8 cellular contexts compared by ENCODE assay signal in the genomic region with DNA sequence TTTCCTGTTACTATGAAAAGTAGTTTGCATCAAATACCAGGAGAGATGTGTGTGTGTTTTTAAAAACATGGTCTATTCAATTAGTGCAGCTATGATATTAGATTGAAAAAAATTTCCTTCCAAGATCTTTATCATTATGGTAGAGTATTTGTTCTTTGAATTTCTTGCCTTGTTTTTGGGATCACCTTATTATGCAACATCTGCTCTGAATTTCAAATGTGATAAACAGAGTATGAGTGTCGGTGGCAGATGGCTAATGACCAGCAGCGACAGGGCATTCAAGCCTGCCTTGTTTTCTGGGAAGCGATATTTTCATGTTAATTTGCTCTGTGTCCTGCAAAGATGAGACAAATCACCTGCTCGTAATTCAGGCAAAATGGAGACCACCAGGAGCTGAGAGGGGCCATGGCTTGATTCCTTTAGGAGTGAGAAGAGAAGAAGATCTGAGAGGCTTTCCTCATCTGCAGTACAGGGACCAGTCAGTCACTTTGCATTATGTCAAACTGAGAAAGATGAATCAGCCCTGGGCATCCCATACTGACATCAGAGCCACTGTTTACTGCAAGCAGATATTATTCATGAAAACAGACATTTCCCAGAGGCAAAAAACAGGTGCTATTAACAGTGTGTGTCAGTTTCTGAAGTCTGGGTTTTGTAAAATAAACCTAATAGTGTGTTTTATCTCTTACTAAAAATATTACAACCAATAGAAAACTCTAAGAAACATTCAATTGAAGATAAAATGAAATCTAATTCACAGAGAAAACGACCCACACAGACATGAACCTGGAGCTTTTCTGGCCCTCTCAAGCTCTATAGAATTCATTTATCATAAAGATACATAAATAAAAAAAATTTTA.
DNase-seq lines count a peak whose midpoint lies in the region; ATAC-seq and TF ChIP-seq lines count a peak whose summit lies in the region.

No MANE protein-coding gene starts in this region.

- H3K9ac ChIP-seq in IMR-90 (ENCODE audit: low read depth, low read length), result no peak overlapping the region

- no peaks in the 10 kb centered on the region for H3K27me3 Mint-ChIP-seq in activated T-helper 2 cell treated with anti-CD3 and anti-CD28 coated beads, Interferon-gamma antibody, Interleukin-2, Interleukin-4, amounts not matched to agents 10 μg/mL and 5 μg/mL and 100 μg/mL, durations not matched to agents 14 hours and 24 hours and 36 hours (ENCODE audit: low read depth)

- H4K5ac ChIP-seq in IMR-90 (ENCODE audit: low read depth, low read length), result no peak overlapping the region

- H2BK15ac ChIP-seq in IMR-90 (ENCODE audit: low read depth, low read length), result peak overlapping the region; percentile 3; the same call in 1 of the 3 replicates

- H3K4me1 Mint-ChIP-seq in activated T-helper 2 cell treated with anti-CD3 and anti-CD28 coated beads, Interferon-gamma antibody, Interleukin-2, Interleukin-4, amounts not matched to agents 10 μg/mL and 5 μg/mL and 100 μg/mL, durations not matched to agents 14 hours and 24 hours and 36 hours (ENCODE audit: low read depth), result peaks cover 64% of the 10 kb centered on the region

- H3K56ac ChIP-seq in IMR-90 (ENCODE audit: extremely low read depth, insufficient read depth, low read length), result peak overlapping the region; percentile 9; the same call in 1 of the 2 replicates

- no peak overlapping the region for H4K91ac ChIP-seq in IMR-90 (ENCODE audit: insufficient read depth, low read depth, low read length)

- 0 out of 2 replicates have a peak overlapping the region, but pooled peaks have one; percentile 49 for H3K14ac ChIP-seq in IMR-90 (replicated peaks; ENCODE audit: low read depth, low read length)

- H3K9me1 ChIP-seq in IMR-90 (ENCODE audit: insufficient read depth, low read length), result peaks cover 12% of the 10 kb centered on the region

- H3K4me3 Mint-ChIP-seq in activated T-helper 2 cell treated with anti-CD3 and anti-CD28 coated beads, Interferon-gamma antibody, Interleukin-2, Interleukin-4, amounts not matched to agents 10 μg/mL and 5 μg/mL and 100 μg/mL, durations not matched to agents 14 hours and 24 hours and 36 hours (ENCODE audit: low read depth), result peak overlapping the region; percentile 11

- no peak overlapping the region for H3K4me2 ChIP-seq in IMR-90 (ENCODE audit: low read depth, low read length)

- DNase-seq in IMR-90 (peak; percentile 64), myocyte (ENCODE audit: low read depth) (peak; percentile 71), NCI-H2227 treated with DMSO at 0.1 percent for 48 hours (lab: John Stamatoyannopoulos, UW) (no peak), NCI-H226 (no peak)
- DNase-seq in activated T-helper 2 cell treated with anti-CD3 and anti-CD28 coated beads, Interferon-gamma antibody, Interleukin-2, Interleukin-4, amounts not matched to agents 10 μg/mL and 5 μg/mL and 100 μg/mL, durations not matched to agents 14 hours and 24 hours and 36 hours (ENCODE audit: low spot score), result no peak
- DNase-seq in effector memory CD4-positive, alpha-beta T cell, result no peak

- H3K36me3 ChIP-seq in IMR-90 (ENCODE audit: control insufficient read depth, insufficient read depth, low read length), result peaks cover 14% of the 10 kb centered on the region
- H3K36me3 ChIP-seq in effector memory CD4-positive, alpha-beta T cell (ENCODE audit: control insufficient read depth, insufficient read depth, low read length), result peaks cover 13% of the 10 kb centered on the region

- no peaks in the 10 kb centered on the region for H3K27me3 ChIP-seq in IMR-90 (ENCODE audit: control insufficient read depth, insufficient read depth, low read length)
- H3K27me3 ChIP-seq in effector memory CD4-positive, alpha-beta T cell (replicated peaks; ENCODE audit: control insufficient read depth, insufficient read depth, low read length, poor library complexity, severe bottlenecking), result no peaks in the 10 kb centered on the region

- H3K4me3 ChIP-seq in IMR-90 (ENCODE audit: insufficient read depth, low read depth, low read length), result no peak overlapping the region
- H3K4me3 ChIP-seq in effector memory CD4-positive, alpha-beta T cell (ENCODE audit: insufficient read depth, low read depth, low read length, poor library complexity, severe bottlenecking), result no peak overlapping the region

- H3K9me3 ChIP-seq in IMR-90 (ENCODE audit: control insufficient read depth, insufficient read depth, low read length), result no peaks in the 10 kb centered on the region
- H3K9me3 ChIP-seq in effector memory CD4-positive, alpha-beta T cell (ENCODE audit: control insufficient read depth, low read length), result no peaks in the 10 kb centered on the region

- intact Hi-C loops in IMR-90 (cut with micrococcal nuclease), result loop anchor here (5.0 kb wide), 3 partner anchors 64 to 146 kb away; no protein-coding TSS in a partner anchor
- intact Hi-C loops in activated T-helper 2 cell treated with anti-CD3 and anti-CD28 coated beads, Interferon-gamma antibody, Interleukin-2, Interleukin-4, amounts not matched to agents 10 μg/mL and 5 μg/mL and 100 μg/mL, durations not matched to agents 14 hours and 24 hours and 36 hours (cut with micrococcal nuclease), result loop anchor here (1.0 to 2.0 kb wide), 7 partner anchors 14 to 50 kb away; no protein-coding TSS in a partner anchor

- H3K23ac ChIP-seq in IMR-90 (ENCODE audit: low read depth, low read length), result peak overlapping the region; percentile 55; the same call in 1 of the 2 replicates

- H3K36me3 Mint-ChIP-seq in activated T-helper 2 cell treated with anti-CD3 and anti-CD28 coated beads, Interferon-gamma antibody, Interleukin-2, Interleukin-4, amounts not matched to agents 10 μg/mL and 5 μg/mL and 100 μg/mL, durations not matched to agents 14 hours and 24 hours and 36 hours (ENCODE audit: low read depth), result peaks cover 75% of the 10 kb centered on the region

- no peak for TF ChIP-seq CTCF in IMR-90 (conservative IDR thresholded peaks at IDR 0.05; ENCODE audit: low read depth, low read length)

- H3K79me1 ChIP-seq in IMR-90 (ENCODE audit: low read depth in 1 of 2, low read length in 2 of 2), result peaks cover 25 to 68% of the 10 kb centered on the region in 2 experiments

- peak overlapping the region; percentile 83 for H3K27ac Mint-ChIP-seq in activated T-helper 2 cell treated with anti-CD3 and anti-CD28 coated beads, Interferon-gamma antibody, Interleukin-2, Interleukin-4, amounts not matched to agents 10 μg/mL and 5 μg/mL and 100 μg/mL, durations not matched to agents 14 hours and 24 hours and 36 hours

- ATAC-seq in GM18499 (IDR thresholded peaks at IDR 0.05; ENCODE audit: insufficient read depth, unreplicated experiment) (peak; percentile 89), GM21528 (IDR thresholded peaks at IDR 0.05; ENCODE audit: low FRiP score, unreplicated experiment) (peak; percentile 73), IMR-90 (ENCODE audit: low read depth) (no peak)

- TF ChIP-seq POLR2A in IMR-90 (IDR thresholded peaks at IDR 0.05; ENCODE audit: low read depth, low read length), result no peak

- CTCF ChIA-PET in IMR-90 (lab: Yijun Ruan, JAX), result no interaction called here

- peak overlapping the region; percentile 9; the same call in 1 of the 2 replicates for H2BK20ac ChIP-seq in IMR-90 (ENCODE audit: low read depth, low read length)

- peak overlapping the region; percentile 23; the same call in 1 of the 2 replicates for H2BK120ac ChIP-seq in IMR-90 (ENCODE audit: low read depth, low read length)

- no peak overlapping the region for H4K8ac ChIP-seq in IMR-90 (ENCODE audit: low read depth in 2 of 2, low read length in 2 of 2)

- 73% methylated on average over 2 of the region's 5 CpGs; no CpG with 5 or more reads in 1 of the 2 experiments for WGBS in IMR-90 (ENCODE audit: extremely low coverage in 2 of 2, insufficient read length in 1 of 2), 2 experiments

- no peaks in the 10 kb centered on the region for H3K9me3 Mint-ChIP-seq in activated T-helper 2 cell treated with anti-CD3 and anti-CD28 coated beads, Interferon-gamma antibody, Interleukin-2, Interleukin-4, amounts not matched to agents 10 μg/mL and 5 μg/mL and 100 μg/mL, durations not matched to agents 14 hours and 24 hours and 36 hours

- POLR2A ChIA-PET in IMR-90 (lab: Charles Lee; ENCODE audit: unreplicated experiment), result no interaction called here

- H2AFZ ChIP-seq in IMR-90 (replicated peaks; ENCODE audit: low read length, poor library complexity), result no peak overlapping the region

- H2BK5ac ChIP-seq in IMR-90 (ENCODE audit: low read depth, low read length, poor library complexity, severe bottlenecking), result peak overlapping the region; percentile 63

- H2AK9ac ChIP-seq in IMR-90 (replicated peaks; ENCODE audit: low read depth, low read length, poor library complexity), result no peak overlapping the region

- peak overlapping the region; percentile 76; the same call in 1 of the 2 replicates for H2AK5ac ChIP-seq in IMR-90 (ENCODE audit: low read depth, low read length)

- in situ Hi-C loops in IMR-90 (cut with MboI; ENCODE audit: low sequenced_read_pairs), result no loop called here

- H3K4ac ChIP-seq in IMR-90 (ENCODE audit: low read depth, low read length), result peak overlapping the region; percentile 71

- dilution Hi-C loops in IMR-90 (cut with HindIII; ENCODE audit: low sequenced_read_pairs, unreplicated experiment), result no loop called here

- no peak overlapping the region; the same call in 1 of the 2 replicates for H3K27ac ChIP-seq in IMR-90 (ENCODE audit: insufficient read depth, low read length)
- H3K27ac ChIP-seq in effector memory CD4-positive, alpha-beta T cell (ENCODE audit: insufficient read depth, low read length, poor library complexity, severe bottlenecking), result no peak overlapping the region

- no peak overlapping the region for H3K18ac ChIP-seq in IMR-90 (ENCODE audit: low read depth, low read length)

- peaks cover 45% of the 10 kb centered on the region for H4K20me1 ChIP-seq in IMR-90 (ENCODE audit: insufficient read depth, low read length)

- peaks cover 26% of the 10 kb centered on the region for H3K4me1 ChIP-seq in IMR-90 (ENCODE audit: control insufficient read depth, insufficient read depth, low read length)
- no peaks in the 10 kb centered on the region for H3K4me1 ChIP-seq in effector memory CD4-positive, alpha-beta T cell (ENCODE audit: control insufficient read depth, insufficient read depth, low read length, poor library complexity, severe bottlenecking)

- BruUV-seq in IMR-90 (replicated peaks; lab: Mats Ljungman, UMichigan), result no TSS peak

- TF ChIP-seq RAD21 in IMR-90 (IDR thresholded peaks at IDR 0.05; ENCODE audit: low read length), result no peak

TF ChIP-seq in IMR-90, 13 proteins besides CTCF, POLR2A, EP300 and RAD21 (continues in another document):
- TF ChIP-seq CEBPB (IDR thresholded peaks at IDR 0.05; ENCODE audit: low read depth, low read length), result peak; percentile 61; the same call in 1 of the 2 replicates
- TF ChIP-seq SMC3 (IDR thresholded peaks at IDR 0.05; ENCODE audit: low read depth, low read length), result no peak

Comparison
In these comparisons a context has a peak if more than half of its experiments do, and no peak if none do; other contexts are left out.
1. DNase-seq: peak in IMR-90 (single experiment) and myocyte (single experiment); none in activated T-helper 2 cell treated with anti-CD3 and anti-CD28 coated beads, Interferon-gamma antibody, Interleukin-2, Interleukin-4, amounts not matched to agents 10 μg/mL and 5 μg/mL and 100 μg/mL, durations not matched to agents 14 hours and 24 hours and 36 hours (single experiment), NCI-H2227 treated with DMSO at 0.1 percent for 48 hours (single experiment), NCI-H226 (single experiment) and effector memory CD4-positive, alpha-beta T cell (0 of 3).